ENCODE assay signal across 3 cellular contexts in genomic region chr12:48828293-48828692, GRCh38.
TF ChIP-seq lines count a peak whose summit lies in the region.

No MANE protein-coding gene starts in this region.

TF ChIP-seq in SK-N-SH treated with all-trans-retinoic acid at 6 μM for 48 hours, 23 proteins besides CTCF, POLR2A, EP300 and RAD21 (continued from another document):
- TF ChIP-seq BACH2 (CRISPR knock-in tag; IDR thresholded peaks at IDR 0.05; ENCODE audit: borderline replicate concordance) (no peak), CREB5 (CRISPR knock-in tag; IDR thresholded peaks at IDR 0.05; ENCODE audit: low read depth) (no peak)
TF ChIP-seq in SK-N-SH treated with all-trans-retinoic acid at 6 μM for 48 hours: peak in this region for 0.

TF ChIP-seq in SK-N-SH, 30 proteins besides CTCF, POLR2A, EP300 and RAD21 (continued from another document):
- TF ChIP-seq ZBTB33 (IDR thresholded peaks at IDR 0.05; ENCODE audit: borderline replicate concordance, low read depth) (no peak), RFX5 (IDR thresholded peaks at IDR 0.05; ENCODE audit: low read length) (no peak)

TF ChIP-seq in GM23338, 12 proteins besides CTCF, POLR2A, EP300 and RAD21 (continued from another document):
- TF ChIP-seq REST (IDR thresholded peaks at IDR 0.05; ENCODE audit: unreplicated experiment) (no peak), CREB1 (CRISPR knock-in tag; IDR thresholded peaks at IDR 0.05; ENCODE audit: low read depth) (no peak), ZNF114 (CRISPR knock-in tag; IDR thresholded peaks at IDR 0.05) (no peak)
